Comparison of ENCODE assay signal across 15 cellular contexts in genomic region chr7:81884817-81885216, GRCh38.
DNase-seq lines count a peak whose midpoint lies in the region; TF ChIP-seq lines count a peak whose summit lies in the region.
"Had no signal": no experiment of that assay in that cellular context is flagged by ENCODE, and none has a peak within 500 bp of the region (broad histone marks: within the 10 kb centered on the region; RNA-seq: fewer than 3 reads in every experiment).

No MANE protein-coding gene starts in this region.

- no peak for TF ChIP-seq POLR2A in tibial nerve (IDR thresholded peaks at IDR 0.05)

- DNase-seq in OCI-LY7 (ENCODE audit: low spot score) (no peak), posterior vena cava (ENCODE audit: low spot score) (peak; percentile 51), tibial nerve (ENCODE audit: low spot score in 2 of 2) (no peak), foreskin melanocyte (no peak), H4 (ENCODE audit: low spot score) (no peak), ascending aorta (ENCODE audit: low spot score in 2 of 2) (no peak)
- DNase-seq: 8988T; AML-193; C1 segment of cervical spinal cord; CD4-positive, alpha-beta T cell; DMS79; GDM1; IMR-90 had no signal

- H4K20me1 ChIP-seq in BLaER1 treated with 17β-estradiol and CSF1 and Interleukin-3, amounts not matched to agents 10 nM and 100 nM: no peaks in the 10 kb centered on the region
- H4K20me1 ChIP-seq in KMS-11 (ENCODE audit: insufficient read depth): no peaks in the 10 kb centered on the region
- no peaks in the 10 kb centered on the region for H4K20me1 ChIP-seq in OCI-LY7 (ENCODE audit: insufficient read depth, low read length)

- H3K9me2 ChIP-seq in OCI-LY7 (ENCODE audit: insufficient read depth, low read length): no peaks in the 10 kb centered on the region

- no peak overlapping the region; a peak in 1 of 22 replicates for H3K9ac ChIP-seq in BLaER1 treated with 17β-estradiol and CSF1 and Interleukin-3, amounts not matched to agents 10 nM and 100 nM
- H3K9ac ChIP-seq in KMS-11: peak overlapping the region; percentile 48

- TF ChIP-seq CTCF in KMS-11 (conservative IDR thresholded peaks at IDR 0.05; ENCODE audit: low read depth, low read length) (no peak), OCI-LY7 (conservative IDR thresholded peaks at IDR 0.05; ENCODE audit: low read length) (no peak), tibial nerve (IDR thresholded peaks at IDR 0.05) (no peak), ascending aorta (IDR thresholded peaks at IDR 0.05) (no peak)

- H3K4me2 ChIP-seq in BLaER1 treated with 17β-estradiol and CSF1 and Interleukin-3, amounts not matched to agents 10 nM and 100 nM: peak overlapping the region; percentile 27 to 77 (median 67); a peak in 13 of 22 replicates
- H3K4me2 ChIP-seq in KMS-11 (peak overlapping the region; percentile 92), OCI-LY7 (ENCODE audit: low read length) (no peak overlapping the region)

- intact Hi-C loops in OCI-LY7 (cut with micrococcal nuclease; ENCODE audit: unreplicated experiment): no loop called here
- intact Hi-C loops in posterior vena cava (cut with DNase I): no loop called here
- intact Hi-C loops in ascending aorta (cut with DNase I): no loop called here

- peaks cover 55 to 89% (median 76%) of the 10 kb centered on the region in 10 experiments for H3K4me1 ChIP-seq in BLaER1 treated with 17β-estradiol and CSF1 and Interleukin-3, amounts not matched to agents 10 nM and 100 nM
- H3K4me1 ChIP-seq in KMS-11 (ENCODE audit: low read depth, poor library complexity, severe bottlenecking): peaks cover 100% of the 10 kb centered on the region
- peaks cover 32% of the 10 kb centered on the region for H3K4me1 ChIP-seq in OCI-LY7 (ENCODE audit: insufficient read depth, low read length, poor library complexity, severe bottlenecking)
- H3K4me1 ChIP-seq in tibial nerve: peaks cover 0 to 8% (median 0%) of the 10 kb centered on the region in 4 donors
- H3K4me1 ChIP-seq in ascending aorta: no peaks in the 10 kb centered on the region

- TF ChIP-seq EP300 in tibial nerve (IDR thresholded peaks at IDR 0.05): no peak

- no peak overlapping the region for H3K4me3 ChIP-seq in BLaER1 treated with 17β-estradiol and CSF1 and Interleukin-3, amounts not matched to agents 10 nM and 100 nM
- H3K4me3 ChIP-seq in KMS-11 (IDR thresholded peaks at IDR 0.05; ENCODE audit: insufficient read depth, low read depth, low read length) (no peak overlapping the region), OCI-LY7 (ENCODE audit: low read depth, low read length, poor library complexity, severe bottlenecking) (no peak overlapping the region), tibial nerve (no peak overlapping the region), ascending aorta (no peak overlapping the region)

- H2AFZ ChIP-seq in KMS-11 (ENCODE audit: low read depth): peak overlapping the region; percentile 0; the same call in 1 of the 2 replicates
- peak overlapping the region; percentile 6; the same call in 1 of the 2 replicates for H2AFZ ChIP-seq in OCI-LY7 (ENCODE audit: low read length)

- no peaks in the 10 kb centered on the region for H3K79me2 ChIP-seq in KMS-11 (ENCODE audit: insufficient read depth, low read depth)
- no peaks in the 10 kb centered on the region for H3K79me2 ChIP-seq in OCI-LY7 (ENCODE audit: insufficient read depth, low read depth, low read length)

- no peaks in the 10 kb centered on the region for H3K27me3 ChIP-seq in BLaER1 treated with 17β-estradiol and CSF1 and Interleukin-3, amounts not matched to agents 10 nM and 100 nM
- no peaks in the 10 kb centered on the region for H3K27me3 ChIP-seq in KMS-11 (ENCODE audit: insufficient read depth, low read depth)
- H3K27me3 ChIP-seq in tibial nerve: no peaks in the 10 kb centered on the region
- no peaks in the 10 kb centered on the region for H3K27me3 ChIP-seq in ascending aorta

- POLR2A ChIA-PET in OCI-LY7 (lab: Charles Lee): no interaction called here

- peaks cover 0 to 27% (median 13%) of the 10 kb centered on the region in 11 experiments; a peak in 12 of 22 replicates for H3K9me3 ChIP-seq in BLaER1 treated with 17β-estradiol and CSF1 and Interleukin-3, amounts not matched to agents 10 nM and 100 nM (replicated peaks in 1 of 11)
- H3K9me3 ChIP-seq in OCI-LY7 (ENCODE audit: low read length) (no peaks in the 10 kb centered on the region), tibial nerve (no peaks in the 10 kb centered on the region), ascending aorta (no peaks in the 10 kb centered on the region)

- 59 to 65% methylated on average over 3 of the region's 3 CpGs for WGBS in tibial nerve, 2 donors

- CTCF ChIA-PET in OCI-LY7 (lab: Charles Lee; ENCODE audit: unreplicated experiment): no interaction called here

- no TSS peak for BruUV-seq in OCI-LY7 (replicated peaks; lab: Mats Ljungman, UMichigan)

- H3K36me3 ChIP-seq in BLaER1 treated with 17β-estradiol and CSF1 and Interleukin-3, amounts not matched to agents 10 nM and 100 nM: no peaks in the 10 kb centered on the region
- H3K36me3 ChIP-seq in KMS-11 (ENCODE audit: insufficient read depth): no peaks in the 10 kb centered on the region
- H3K36me3 ChIP-seq in OCI-LY7 (ENCODE audit: insufficient read depth, low read length): no peaks in the 10 kb centered on the region
- no peaks in the 10 kb centered on the region for H3K36me3 ChIP-seq in tibial nerve
- no peaks in the 10 kb centered on the region for H3K36me3 ChIP-seq in ascending aorta

- peak overlapping the region in 8 of 11 experiments; percentile 78 to 89 (median 84); a peak in 15 of 22 replicates for H3K27ac ChIP-seq in BLaER1 treated with 17β-estradiol and CSF1 and Interleukin-3, amounts not matched to agents 10 nM and 100 nM
- H3K27ac ChIP-seq in KMS-11 (peak overlapping the region; percentile 87), OCI-LY7 (ENCODE audit: low read depth, low read length, poor library complexity, severe bottlenecking) (no peak overlapping the region), tibial nerve (no peak overlapping the region), ascending aorta (no peak overlapping the region)

Comparison
In these comparisons a context has a peak if more than half of its experiments do, and no peak if none do; other contexts are left out.
1. H3K27ac ChIP-seq: peak in BLaER1 treated with 17β-estradiol and CSF1 and Interleukin-3, amounts not matched to agents 10 nM and 100 nM (8 of 11) and KMS-11 (single experiment); none in OCI-LY7 (single experiment), tibial nerve (0 of 4) and ascending aorta (0 of 2).